ENCODE assay signal across 37 cellular contexts in genomic region chr1:163379801-163380200, GRCh38. TPM values are rescaled to one million over a fixed set of nuclear protein-coding genes. Genes with fewer than 3 reads are reported as not detected.
"Had no signal": no experiment of that assay in that cellular context is flagged by ENCODE, and none has a peak within 500 bp of the region (broad histone marks: within the 10 kb centered on the region; RNA-seq: fewer than 3 reads in every experiment).

No MANE protein-coding gene starts in this region.

- H3K4me1 Mint-ChIP-seq: activated B cell treated with CpG ODN at 0.5 μM for 24 hours; activated CD4-positive, alpha-beta memory T cell treated with anti-CD3 and anti-CD28 coated beads, Interleukin-2, amount 10 ng/mL, durations not matched to agents 7 days and 5 days; activated CD4-positive, alpha-beta T cell treated with anti-CD3 and anti-CD28 coated beads, Interleukin-2, amount 10 ng/mL, durations not matched to agents 24 days and 14 days; activated CD8-positive, alpha-beta memory T cell treated with anti-CD3 and anti-CD28 coated beads, Interleukin-2, amount 10 ng/mL, durations not matched to agents 7 days and 5 days; activated naive CD4-positive, alpha-beta T cell treated with anti-CD3 and anti-CD28 coated beads, Interleukin-2, amount 10 ng/mL, durations not matched to agents 7 days and 5 days; activated naive CD4-positive, alpha-beta T cell treated with anti-CD3 and anti-CD28 coated beads, Interleukin-2, amount 50 U/mL, for 24 hours; activated naive CD8-positive, alpha-beta T cell treated with anti-CD3 and anti-CD28 coated beads, Interleukin-2, amount 50 U/mL, for 24 hours; central memory CD8-positive, alpha-beta T cell had no signal

- H3K36me3 ChIP-seq: ascending aorta, cardiac muscle cell had no signal

- H3K4me1 ChIP-seq: ascending aorta had no signal

- H3K9me3 Mint-ChIP-seq: activated B cell treated with CpG ODN at 0.5 μM for 24 hours; activated CD4-positive, alpha-beta memory T cell treated with anti-CD3 and anti-CD28 coated beads, Interleukin-2, amount 10 ng/mL, durations not matched to agents 7 days and 5 days; activated CD4-positive, alpha-beta T cell treated with anti-CD3 and anti-CD28 coated beads, Interleukin-2, amount 10 ng/mL, durations not matched to agents 24 days and 14 days; activated naive CD4-positive, alpha-beta T cell treated with anti-CD3 and anti-CD28 coated beads, Interleukin-2, amount 10 ng/mL, durations not matched to agents 7 days and 5 days; activated naive CD4-positive, alpha-beta T cell treated with anti-CD3 and anti-CD28 coated beads, Interleukin-2, amount 50 U/mL, for 24 hours; activated naive CD8-positive, alpha-beta T cell treated with anti-CD3 and anti-CD28 coated beads, Interleukin-2, amount 10 ng/mL, durations not matched to agents 7 days and 5 days; activated naive CD8-positive, alpha-beta T cell treated with anti-CD3 and anti-CD28 coated beads, Interleukin-2, amount 50 U/mL, for 24 hours; activated T-cell treated with anti-CD3 and anti-CD28 coated beads, Interleukin-2, amount 50 U/mL, for 24 hours; activated T-helper 2 cell treated with anti-CD3 and anti-CD28 coated beads, Interferon-gamma antibody, Interleukin-2, Interleukin-4, amounts not matched to agents 10 μg/mL and 5 μg/mL and 100 μg/mL, durations not matched to agents 14 hours and 24 hours and 36 hours; central memory CD8-positive, alpha-beta T cell; T-helper 1 cell treated with Interleukin-12 subunit alpha and Interleukin-12 subunit beta and Interleukin-4 antibody, amounts not matched to agents 30 μg/mL and 1 μg/mL, for 36 hours; T-helper 2 cell treated with Interferon-gamma antibody and Interleukin-4, amounts not matched to agents 5 μg/mL and 100 μg/mL, for 36 hours had no signal

- H3K27ac Mint-ChIP-seq: activated B cell treated with CpG ODN at 0.5 μM for 24 hours; activated CD4-positive, alpha-beta memory T cell treated with anti-CD3 and anti-CD28 coated beads, Interleukin-2, amount 10 ng/mL, durations not matched to agents 7 days and 5 days; activated CD4-positive, alpha-beta T cell treated with anti-CD3 and anti-CD28 coated beads, Interleukin-2, amount 10 ng/mL, durations not matched to agents 24 days and 14 days; activated CD8-positive, alpha-beta memory T cell treated with anti-CD3 and anti-CD28 coated beads, Interleukin-2, amount 10 ng/mL, durations not matched to agents 7 days and 5 days; activated CD8-positive, alpha-beta T cell treated with anti-CD3 and anti-CD28 coated beads, Interleukin-2, amount 10 ng/mL, durations not matched to agents 7 days and 5 days; activated naive CD4-positive, alpha-beta T cell treated with anti-CD3 and anti-CD28 coated beads, Interleukin-2, amount 10 ng/mL, durations not matched to agents 7 days and 5 days; activated naive CD4-positive, alpha-beta T cell treated with anti-CD3 and anti-CD28 coated beads, Interleukin-2, amount 50 U/mL, for 24 hours; activated naive CD8-positive, alpha-beta T cell; activated naive CD8-positive, alpha-beta T cell treated with anti-CD3 and anti-CD28 coated beads, Interleukin-2, amount 10 ng/mL, durations not matched to agents 7 days and 5 days; activated naive CD8-positive, alpha-beta T cell treated with anti-CD3 and anti-CD28 coated beads, Interleukin-2, amount 50 U/mL, for 24 hours; activated T-cell treated with anti-CD3 and anti-CD28 coated beads, Interleukin-2, amount 50 U/mL, for 24 hours; activated T-helper 2 cell treated with anti-CD3 and anti-CD28 coated beads, Interferon-gamma antibody, Interleukin-2, Interleukin-4, amounts not matched to agents 10 μg/mL and 5 μg/mL and 100 μg/mL, durations not matched to agents 14 hours and 24 hours and 36 hours; brain; T-helper 1 cell treated with Interleukin-12 subunit alpha and Interleukin-12 subunit beta and Interleukin-4 antibody, amounts not matched to agents 30 μg/mL and 1 μg/mL, for 36 hours; T-helper 2 cell treated with Interferon-gamma antibody and Interleukin-4, amounts not matched to agents 5 μg/mL and 100 μg/mL, for 36 hours had no signal

- DNase-seq: activated B cell treated with CpG ODN at 0.5 μM for 24 hours; activated CD4-positive, alpha-beta memory T cell treated with anti-CD3 and anti-CD28 coated beads, Interleukin-2, amount 10 ng/mL, durations not matched to agents 7 days and 5 days; activated CD4-positive, alpha-beta T cell treated with anti-CD3 and anti-CD28 coated beads for 4 hours; activated CD4-positive, alpha-beta T cell treated with anti-CD3 and anti-CD28 coated beads, Interleukin-2, amount 10 ng/mL, durations not matched to agents 24 days and 14 days; activated CD4-positive, alpha-beta T cell treated with anti-CD3 and anti-CD28 coated beads, Interleukin-2, amount 50 U/mL, for 1 hour; activated CD4-positive, alpha-beta T cell treated with anti-CD3 and anti-CD28 coated beads, Interleukin-2, amount 50 U/mL, for 4 hours; activated CD4-positive, CD25-positive, alpha-beta regulatory T cell treated with anti-CD3 and anti-CD28 coated beads, Interleukin-2, amount 50 U/mL, for 72 hours; activated CD8-positive, alpha-beta memory T cell treated with anti-CD3 and anti-CD28 coated beads for 24 hours; activated CD8-positive, alpha-beta memory T cell treated with anti-CD3 and anti-CD28 coated beads, Interleukin-2, amount 10 ng/mL, durations not matched to agents 7 days and 5 days; activated CD8-positive, alpha-beta memory T cell treated with anti-CD3 and anti-CD28 coated beads, Interleukin-2, amount 50 U/mL, for 48 hours; activated CD8-positive, alpha-beta T cell treated with anti-CD3 and anti-CD28 coated beads, Interleukin-2, amount 10 ng/mL, durations not matched to agents 7 days and 5 days; activated effector memory CD4-positive, alpha-beta T cell treated with Interleukin-2 at 50 U/mL for 16 hours; activated gamma-delta T cell; activated naive CD4-positive, alpha-beta T cell treated with anti-CD3 and anti-CD28 coated beads, Interleukin-2, amount 10 ng/mL, durations not matched to agents 7 days and 5 days; activated naive CD4-positive, alpha-beta T cell treated with Interleukin-2 at 50 U/mL for 16 hours; activated naive CD8-positive, alpha-beta T cell treated with anti-CD3 and anti-CD28 coated beads, Interleukin-2, amount 10 ng/mL, durations not matched to agents 7 days and 5 days; activated naive CD8-positive, alpha-beta T cell treated with anti-CD3 and anti-CD28 coated beads, Interleukin-2, amount 50 U/mL, for 24 hours; activated T-cell treated with anti-CD3 and anti-CD28 coated beads, Interleukin-2, amount 50 U/mL, for 24 hours; activated T-cell treated with anti-CD3 and anti-CD28 coated beads, Interleukin-2, amount 50 U/mL, for 48 hours; amygdala; anterior cingulate cortex; caudate nucleus; cerebellar nuclear complex; T-helper 1 cell; T-helper 2 cell; T-helper 9 cell had no signal

- ATAC-seq: activated CD8-positive, alpha-beta memory T cell treated with anti-CD3 and anti-CD28 coated beads, Interleukin-2, amount 10 ng/mL, durations not matched to agents 7 days and 5 days; activated CD8-positive, alpha-beta T cell treated with anti-CD3 and anti-CD28 coated beads, Interleukin-2, amount 10 ng/mL, durations not matched to agents 7 days and 5 days; activated naive CD8-positive, alpha-beta T cell treated with anti-CD3 and anti-CD28 coated beads, Interleukin-2, amount 50 U/mL, for 24 hours had no signal

- H3K4me3 Mint-ChIP-seq: activated B cell treated with CpG ODN at 0.5 μM for 24 hours; activated CD4-positive, alpha-beta memory T cell treated with anti-CD3 and anti-CD28 coated beads, Interleukin-2, amount 10 ng/mL, durations not matched to agents 7 days and 5 days; activated CD4-positive, alpha-beta T cell treated with anti-CD3 and anti-CD28 coated beads, Interleukin-2, amount 10 ng/mL, durations not matched to agents 24 days and 14 days; activated CD8-positive, alpha-beta memory T cell treated with anti-CD3 and anti-CD28 coated beads, Interleukin-2, amount 10 ng/mL, durations not matched to agents 7 days and 5 days; activated CD8-positive, alpha-beta T cell treated with anti-CD3 and anti-CD28 coated beads, Interleukin-2, amount 10 ng/mL, durations not matched to agents 7 days and 5 days; activated naive CD4-positive, alpha-beta T cell treated with anti-CD3 and anti-CD28 coated beads, Interleukin-2, amount 10 ng/mL, durations not matched to agents 7 days and 5 days; activated naive CD4-positive, alpha-beta T cell treated with anti-CD3 and anti-CD28 coated beads, Interleukin-2, amount 50 U/mL, for 24 hours; activated naive CD8-positive, alpha-beta T cell; activated naive CD8-positive, alpha-beta T cell treated with anti-CD3 and anti-CD28 coated beads, Interleukin-2, amount 10 ng/mL, durations not matched to agents 7 days and 5 days; activated naive CD8-positive, alpha-beta T cell treated with anti-CD3 and anti-CD28 coated beads, Interleukin-2, amount 50 U/mL, for 24 hours; activated T-cell treated with anti-CD3 and anti-CD28 coated beads, Interleukin-2, amount 50 U/mL, for 24 hours; brain; central memory CD8-positive, alpha-beta T cell; T-helper 1 cell treated with Interleukin-12 subunit alpha and Interleukin-12 subunit beta and Interleukin-4 antibody, amounts not matched to agents 30 μg/mL and 1 μg/mL, for 36 hours; T-helper 2 cell treated with Interferon-gamma antibody and Interleukin-4, amounts not matched to agents 5 μg/mL and 100 μg/mL, for 36 hours had no signal

- H3K27ac ChIP-seq: ascending aorta, cardiac muscle cell, VCaP had no signal

- H3K4me3 ChIP-seq: ascending aorta, cardiac muscle cell had no signal

- FAIRE-seq: bronchial epithelial cell had no signal

- H3K27me3 ChIP-seq: ascending aorta, cardiac muscle cell had no signal

- H3K9me3 ChIP-seq: ascending aorta had no signal

- H3K36me3 Mint-ChIP-seq: activated CD8-positive, alpha-beta memory T cell treated with anti-CD3 and anti-CD28 coated beads, Interleukin-2, amount 10 ng/mL, durations not matched to agents 7 days and 5 days; activated naive CD4-positive, alpha-beta T cell treated with anti-CD3 and anti-CD28 coated beads, Interleukin-2, amount 10 ng/mL, durations not matched to agents 7 days and 5 days; activated naive CD4-positive, alpha-beta T cell treated with anti-CD3 and anti-CD28 coated beads, Interleukin-2, amount 50 U/mL, for 24 hours; activated naive CD8-positive, alpha-beta T cell; activated naive CD8-positive, alpha-beta T cell treated with anti-CD3 and anti-CD28 coated beads, Interleukin-2, amount 10 ng/mL, durations not matched to agents 7 days and 5 days; brain had no signal

RNA-seq across cellular contexts. Expression of gene NUF2, which starts 58.0 kb away (rescaled TPM):
- total RNA-seq: ascending aorta had no signal
